ENCODE assay signal across 8 cellular contexts in the genomic region with DNA sequence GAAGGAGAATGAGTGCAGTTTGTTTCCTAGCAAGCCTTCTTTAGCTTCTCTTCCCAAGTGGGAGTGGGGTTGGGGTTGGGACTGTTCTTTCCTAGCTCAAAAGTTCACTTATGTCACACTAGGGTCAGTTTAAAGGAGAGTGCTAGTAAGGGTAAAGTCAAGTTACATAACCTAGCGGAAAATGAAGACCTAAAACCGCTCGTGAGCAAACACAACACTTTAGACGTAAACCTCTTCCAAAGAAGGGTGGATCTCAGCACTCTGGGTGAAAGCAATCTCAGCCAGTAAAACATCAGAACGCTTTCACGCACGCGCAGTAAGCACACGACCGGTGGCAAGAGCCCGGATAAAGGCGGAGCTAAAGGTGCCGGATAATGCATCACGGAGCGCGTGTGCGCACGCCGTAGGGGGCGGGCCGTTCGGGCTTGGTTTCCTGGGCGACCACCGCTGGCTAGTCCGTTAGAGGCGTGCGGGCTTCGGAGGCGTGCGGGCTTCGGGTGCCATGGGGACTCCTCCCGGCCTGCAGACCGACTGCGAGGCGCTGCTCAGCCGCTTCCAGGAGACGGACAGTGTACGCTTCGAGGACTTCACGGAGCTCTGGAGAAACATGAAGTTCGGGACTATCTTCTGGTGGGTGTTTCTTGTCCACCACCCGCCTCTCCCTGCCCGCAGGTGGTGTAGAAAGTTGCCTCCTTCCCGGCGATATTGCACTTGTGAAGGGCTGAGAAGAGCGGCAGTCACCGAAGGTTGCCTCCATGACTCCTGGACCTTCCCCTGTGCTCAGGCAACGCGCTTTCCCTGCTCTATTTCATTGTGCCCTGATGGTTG. TPM values are rescaled to one million over a fixed set of nuclear protein-coding genes. Genes with fewer than 3 reads are reported as not detected.
A peak's percentile ranks its signal among the peaks of the same experiment; 100 is the strongest.
DNase-seq lines count a peak whose midpoint lies in the region; ATAC-seq, FAIRE-seq and TF ChIP-seq lines count a peak whose summit lies in the region.

A gene with protein sequence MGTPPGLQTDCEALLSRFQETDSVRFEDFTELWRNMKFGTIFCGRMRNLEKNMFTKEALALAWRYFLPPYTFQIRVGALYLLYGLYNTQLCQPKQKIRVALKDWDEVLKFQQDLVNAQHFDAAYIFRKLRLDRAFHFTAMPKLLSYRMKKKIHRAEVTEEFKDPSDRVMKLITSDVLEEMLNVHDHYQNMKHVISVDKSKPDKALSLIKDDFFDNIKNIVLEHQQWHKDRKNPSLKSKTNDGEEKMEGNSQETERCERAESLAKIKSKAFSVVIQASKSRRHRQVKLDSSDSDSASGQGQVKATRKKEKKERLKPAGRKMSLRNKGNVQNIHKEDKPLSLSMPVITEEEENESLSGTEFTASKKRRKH (plus strand): TSS at position 462 of the 828 bp plus-strand sequence. CDS start 41 bp downstream, at position 503.

- 0% methylated on average over 4 of the region's 49 CpGs for WGBS in HepG2 (ENCODE audit: low lambda C conversion rate)

- H2AFZ ChIP-seq in HepG2 (ENCODE audit: low read length) = peak within 1 kb of the TSS; percentile 95

- TF ChIP-seq EP300 in HepG2 (IDR thresholded peaks at IDR 0.05; ENCODE audit: low read depth in 2 of 2, low read length in 2 of 2) (no peak), HepG2 (CRISPR knock-in tag; IDR thresholded peaks at IDR 0.05; ENCODE audit: borderline replicate concordance) (no peak)

- no peaks in the 10 kb centered on the region for H3K27me3 Mint-ChIP-seq in CD4-positive, alpha-beta T cell
- no peaks in the 10 kb centered on the region for H3K27me3 Mint-ChIP-seq in activated CD4-positive, alpha-beta memory T cell treated with anti-CD3 and anti-CD28 coated beads for 36 hours

- TSS peak; percentile 54 for BruUV-seq in HepG2 (replicated peaks; lab: Mats Ljungman, UMichigan)

- POLR2A ChIA-PET in CD4-positive, alpha-beta T cell (lab: Charles Lee) = interaction anchor here (0.6 to 2.3 kb wide), 29 partner anchors 9 to 1513 kb away, joined by 3 to 37 read pairs (median 4); partner anchors contain the start of genes HIF1A, PPM1A and TMEM30B
- POLR2A ChIA-PET in activated CD4-positive, alpha-beta memory T cell treated with anti-CD3 and anti-CD28 coated beads for 36 hours (lab: Charles Lee) = interaction anchor here (0.5 to 1.7 kb wide), 11 partner anchors 9 to 433 kb away, joined by 3 to 8 read pairs (median 4); partner anchors contain the start of gene HIF1A
- POLR2A ChIA-PET in HepG2 (lab: Yijun Ruan, JAX) = interaction anchor here (0.6 to 2.8 kb wide), 31 partner anchors 9 to 301 kb away, joined by 3 to 36 read pairs (median 5); partner anchors contain the start of gene HIF1A

- intact Hi-C loops in CD4-positive, alpha-beta T cell (cut with DNase I, micrococcal nuclease) = loop anchor here in 1 of 2 experiments (2.0 kb wide), 2 partner anchors 15 to 19 kb away; no protein-coding TSS in a partner anchor
- intact Hi-C loops in activated CD4-positive, alpha-beta memory T cell treated with anti-CD3 and anti-CD28 coated beads for 36 hours (cut with micrococcal nuclease) = loop anchor here (1.0 to 10.0 kb wide), 5 partner anchors 11 to 1533 kb away; no protein-coding TSS in a partner anchor
- intact Hi-C loops in HepG2 (cut with micrococcal nuclease; ENCODE audit: unreplicated experiment) = loop anchor here (1.0 kb wide), 1 partner anchor 25 kb away; no protein-coding TSS in a partner anchor

- H3K4me3 Mint-ChIP-seq in CD4-positive, alpha-beta T cell = peak within 1 kb of the TSS; percentile 93
- peak within 1 kb of the TSS; percentile 95 for H3K4me3 Mint-ChIP-seq in activated CD4-positive, alpha-beta memory T cell treated with anti-CD3 and anti-CD28 coated beads for 36 hours

- no peak for TF ChIP-seq CTCF in CD4-positive, alpha-beta T cell (IDR thresholded peaks at IDR 0.05)
- no peak for TF ChIP-seq CTCF in HepG2 (CRISPR knock-in tag; IDR thresholded peaks at IDR 0.05)

- no peaks in the 10 kb centered on the region for H3K27me3 ChIP-seq in CD4-positive, alpha-beta T cell (ENCODE audit: control insufficient read depth, insufficient read depth, low read length)
- no peaks in the 10 kb centered on the region; a peak in 1 of 5 replicates for H3K27me3 ChIP-seq in HepG2 (ENCODE audit: control insufficient read depth in 1 of 2, insufficient read depth in 2 of 2, low read length in 2 of 2)

- in situ Hi-C loops in HepG2 (cut with HindIII; ENCODE audit: extremely low pct_ligation_motif_present, low pct_unique_long_range_greater_than_20kb) = no loop called here

- no peaks in the 10 kb centered on the region for H3K9me3 ChIP-seq in CD4-positive, alpha-beta T cell (ENCODE audit: control insufficient read depth, low read length)
- no peaks in the 10 kb centered on the region for H3K9me3 ChIP-seq in HepG2 (ENCODE audit: low read length)

- peak within 1 kb of the TSS; percentile 96 for H3K27ac ChIP-seq in CD4-positive, alpha-beta T cell (ENCODE audit: low read depth, low read length)
- H3K27ac ChIP-seq in HepG2 (ENCODE audit: extremely low read length, insufficient read depth, low read length) = peak within 1 kb of the TSS; percentile 75

- H3K9me3 Mint-ChIP-seq in CD4-positive, alpha-beta T cell = no peaks in the 10 kb centered on the region
- H3K9me3 Mint-ChIP-seq in activated CD4-positive, alpha-beta memory T cell treated with anti-CD3 and anti-CD28 coated beads for 36 hours = no peaks in the 10 kb centered on the region

- CTCF ChIA-PET in CD4-positive, alpha-beta T cell (lab: Charles Lee) = interaction anchor here (0.7 kb wide), 1 partner anchor 67 kb away, joined by 3 read pairs; the partner anchor contains the start of gene HIF1A
- CTCF ChIA-PET in activated CD4-positive, alpha-beta memory T cell treated with anti-CD3 and anti-CD28 coated beads for 36 hours (lab: Charles Lee) = interaction anchor here (0.6 to 8.4 kb wide), 12 partner anchors 9 to 1627 kb away, joined by 3 to 40 read pairs (median 3); no protein-coding TSS in a partner anchor
- CTCF ChIA-PET in HepG2 (lab: Yijun Ruan, JAX; ENCODE audit: low intra/inter-chr PET ratio, low total read pairs) = no interaction called here

- FAIRE-seq in HepG2 (lab: Jason Lieb, UNC) = peak; percentile 100

- H3K36me3 Mint-ChIP-seq in CD4-positive, alpha-beta T cell (ENCODE audit: low read depth) = peaks cover 25% of the 10 kb centered on the region
- peaks cover 2% of the 10 kb centered on the region for H3K36me3 Mint-ChIP-seq in activated CD4-positive, alpha-beta memory T cell treated with anti-CD3 and anti-CD28 coated beads for 36 hours

- H3K4me3 ChIP-seq in HepG2 (replicated peaks in 1 of 3; ENCODE audit: insufficient read depth in 1 of 3, low read depth in 2 of 3, low read length in 3 of 3) = peak within 1 kb of the TSS; percentile 92 to 99 (median 92)

- peak within 1 kb of the TSS; percentile 86 for H3K4me2 ChIP-seq in HepG2 (ENCODE audit: low read depth, low read length)

- peak within 1 kb of the TSS; percentile 84 for H3K9ac ChIP-seq in HepG2 (ENCODE audit: insufficient read depth, low read depth, low read length)

- peak; percentile 90 for ATAC-seq in CD4-positive, alpha-beta T cell (ENCODE audit: poor library complexity)
- ATAC-seq in GM19452 (IDR thresholded peaks at IDR 0.05; ENCODE audit: unreplicated experiment) (peak; percentile 99), HG03575 (IDR thresholded peaks at IDR 0.05; ENCODE audit: extremely low read depth, insufficient number of reproducible peaks, low FRiP score, unreplicated experiment) (peak; percentile 76), HepG2 (peak; percentile 98)

- no peaks in the 10 kb centered on the region for H3K36me3 ChIP-seq in HepG2 (replicated peaks in 1 of 2; ENCODE audit: control insufficient read depth in 1 of 2, insufficient read depth in 2 of 2, low read length in 2 of 2)

- TF ChIP-seq RAD21 in HepG2 (CRISPR knock-in tag; IDR thresholded peaks at IDR 0.05) = no peak

- TF ChIP-seq POLR2A in HepG2 (IDR thresholded peaks at IDR 0.05; ENCODE audit: insufficient read depth in 1 of 2, low read depth in 2 of 2, low read length in 2 of 2) = peak in 1 of 2 experiments; percentile 90; a peak in 2 of 4 replicates

- DNase-seq in CD4-positive, alpha-beta T cell = peak; percentile 95 to 98 (median 96)
- DNase-seq in NCI-H82 (lab: John Stamatoyannopoulos, UW) (peak; percentile 98), dermis microvascular lymphatic vessel endothelial cell (ENCODE audit: low read depth in 2 of 2) (peak; percentile 93 to 98), HepG2 (ENCODE audit: low spot score) (peak; percentile 97)
- DNase-seq in activated CD4-positive, alpha-beta memory T cell treated with anti-CD3 and anti-CD28 coated beads for 36 hours = peak; percentile 98
- peak; percentile 96 for DNase-seq in stimulated activated CD4-positive, alpha-beta T cell treated with anti-CD3 and anti-CD28 coated beads, Interleukin-2, amount 100 ng/mL, for 48 hours

- peaks cover 54% of the 10 kb centered on the region for H3K4me1 Mint-ChIP-seq in CD4-positive, alpha-beta T cell (ENCODE audit: low read depth)
- H3K4me1 Mint-ChIP-seq in activated CD4-positive, alpha-beta memory T cell treated with anti-CD3 and anti-CD28 coated beads for 36 hours (ENCODE audit: low read depth) = peaks cover 42% of the 10 kb centered on the region

- H3K4me1 ChIP-seq in HepG2 (ENCODE audit: insufficient read depth, low read length) = peaks cover 39% of the 10 kb centered on the region

- peaks cover 26% of the 10 kb centered on the region for H3K79me2 ChIP-seq in HepG2 (ENCODE audit: insufficient read depth, low read length)

- H4K20me1 ChIP-seq in HepG2 (ENCODE audit: insufficient read depth, low read length) = no peaks in the 10 kb centered on the region

- peak within 1 kb of the TSS; percentile 99 for H3K27ac Mint-ChIP-seq in CD4-positive, alpha-beta T cell
- peak within 1 kb of the TSS; percentile 95 for H3K27ac Mint-ChIP-seq in activated CD4-positive, alpha-beta memory T cell treated with anti-CD3 and anti-CD28 coated beads for 36 hours

RNA-seq across cellular contexts. Expression of the gene that starts here (rescaled TPM):
- total RNA-seq in CD4-positive, alpha-beta T cell = 1 to 10 TPM; 4.8 to 5.0 TPM
- total RNA-seq in activated CD4-positive, alpha-beta memory T cell treated with anti-CD3 and anti-CD28 coated beads for 36 hours = 1 to 10 TPM; 9.1 TPM
- total RNA-seq in dermis microvascular lymphatic vessel endothelial cell = 8.6 and 9.7 TPM in 2 replicates
- 8.4 and 8.5 TPM in 2 replicates for total RNA-seq in HepG2 (2016; rRNA removed; fragmentation: Illumina TruSeq; extraction: Trizol)
- total RNA-seq in HepG2 (2016; cell fraction: cytosol; rRNA removed; fragmentation: Illumina TruSeq; extraction: Trizol; ENCODE audit: low read depth) = 1.9 and 2.3 TPM in 2 replicates
- total RNA-seq in HepG2 (2016; cell fraction: insoluble cytoplasmic fraction; rRNA removed; fragmentation: Illumina TruSeq; extraction: Trizol) = 8.4 and 8.6 TPM in 2 replicates
- 2.8 and 3.6 TPM in 2 replicates for total RNA-seq in HepG2 (2016; cell fraction: membrane; rRNA removed; fragmentation: Illumina TruSeq; extraction: Trizol)
- 5.8 and 7.5 TPM in 2 replicates for total RNA-seq in HepG2 (2016; cell fraction: nucleus; rRNA removed; fragmentation: Illumina TruSeq; extraction: Trizol)
- 1.9 and 2.6 TPM in 2 replicates for polyA plus RNA-seq in HepG2 (2011; rRNA removed)
- 1.0 and 1.8 TPM in 2 replicates for polyA plus RNA-seq in HepG2 (2011; cell fraction: cytosol; rRNA removed)
- polyA plus RNA-seq in HepG2 (2011; cell fraction: nucleus; rRNA removed) = 0.90 and 0.97 TPM in 2 replicates
- 3.8 and 4.8 TPM in 2 replicates for polyA plus RNA-seq in HepG2 (2012)
- 0.49 and 0.59 TPM in 2 replicates for polyA plus RNA-seq in HepG2 (2016; cell fraction: cytosol; fragmentation: Illumina TruSeq; extraction: Trizol; ENCODE audit: low read depth)
- 6.9 TPM in 2 replicates for polyA plus RNA-seq in HepG2 (2016; cell fraction: insoluble cytoplasmic fraction; fragmentation: Illumina TruSeq; extraction: Trizol; ENCODE audit: low read depth)
- polyA plus RNA-seq in HepG2 (2016; cell fraction: membrane; fragmentation: Illumina TruSeq; extraction: Trizol; ENCODE audit: low read depth) = 0.82 and 1.0 TPM in 2 replicates
- 7.6 and 9.2 TPM in 2 replicates for polyA plus RNA-seq in HepG2 (2016; cell fraction: nucleus; fragmentation: Illumina TruSeq; extraction: Trizol; ENCODE audit: insufficient read depth, low read depth)
- polyA minus RNA-seq in HepG2 (2011; rRNA and poly(A)+ RNA removed; ENCODE audit: low replicate concordance) = 0.24 and 1.2 TPM in 2 replicates
- polyA minus RNA-seq in HepG2 (2011; cell fraction: cytosol; rRNA and poly(A)+ RNA removed) = 2.5 and 2.7 TPM in 2 replicates
- polyA minus RNA-seq in HepG2 (2011; cell fraction: nucleus; rRNA and poly(A)+ RNA removed) = 2.6 and 4.0 TPM in 2 replicates

Comparison
In these comparisons a context has a peak if more than half of its experiments do, and no peak if none do; other contexts are left out.
1. Peak in every context shown above with its lines: DNase-seq, ATAC-seq, H3K4me3 ChIP-seq and H3K27ac ChIP-seq.